Comparison of ENCODE assay signal across 8 cellular contexts in the genomic region with DNA sequence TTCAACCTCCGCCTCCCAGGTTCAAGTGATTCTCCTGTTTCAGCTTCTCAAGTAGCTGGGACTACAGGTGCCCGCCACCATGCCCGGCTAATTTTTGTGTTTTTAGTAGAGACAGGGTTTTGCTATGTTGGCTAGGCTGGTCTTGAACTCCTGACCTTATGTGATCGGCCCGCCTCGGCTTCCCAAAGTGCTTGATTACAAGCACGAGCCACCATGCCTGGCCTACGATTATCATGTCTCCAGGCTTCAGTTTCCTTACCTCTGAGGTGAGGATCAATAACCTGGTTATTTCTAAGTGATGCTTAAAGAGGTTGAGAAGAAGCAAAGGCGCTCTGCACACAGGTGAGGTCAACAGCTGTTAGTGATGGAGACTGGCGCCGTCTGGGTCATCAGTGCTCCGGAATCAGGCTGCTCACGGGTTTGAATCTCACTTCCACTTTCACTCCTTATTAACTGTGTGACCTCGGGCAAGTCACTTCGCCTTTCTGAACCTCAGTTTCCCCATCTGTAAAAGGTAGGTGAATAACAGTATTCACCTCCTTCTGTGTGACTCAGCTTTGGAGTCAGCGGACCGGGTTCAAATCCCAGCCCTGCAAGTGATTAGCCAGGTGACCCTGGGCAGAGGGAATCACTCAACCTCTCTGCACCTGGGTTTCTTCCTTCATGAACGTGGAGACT. TPM values are rescaled to one million over a fixed set of nuclear protein-coding genes. Genes with fewer than 3 reads are reported as not detected.
DNase-seq lines count a peak whose midpoint lies in the region; ATAC-seq, FAIRE-seq and TF ChIP-seq lines count a peak whose summit lies in the region.

No MANE protein-coding gene starts in this region.

- no peak for TF ChIP-seq POLR2A in H54 (IDR thresholded peaks at IDR 0.05; ENCODE audit: low read depth, low read length)

- H3K36me3 Mint-ChIP-seq in WTC11 = no peaks in the 10 kb centered on the region

- no peaks in the 10 kb centered on the region for H3K27me3 ChIP-seq in iPS-20b (ENCODE audit: insufficient read depth, low read length)

- peak overlapping the region; percentile 72 for H3K4me3 Mint-ChIP-seq in WTC11
- peak overlapping the region; percentile 82 to 84 for H3K4me3 Mint-ChIP-seq in stimulated activated naive CD8-positive, alpha-beta T cell treated with anti-CD3 and anti-CD28 coated beads, Interleukin-15, amount 100 ng/mL, for 72 hours

- no peaks in the 10 kb centered on the region for H3K36me3 ChIP-seq in iPS-20b (ENCODE audit: insufficient read depth, low read depth, low read length)

- no peaks in the 10 kb centered on the region for H3K27me3 Mint-ChIP-seq in WTC11 (ENCODE audit: low read depth)
- H3K27me3 Mint-ChIP-seq in stimulated activated naive CD8-positive, alpha-beta T cell treated with anti-CD3 and anti-CD28 coated beads, Interleukin-15, amount 100 ng/mL, for 72 hours = no peaks in the 10 kb centered on the region

- FAIRE-seq in H54 (lab: Jason Lieb, UNC) = no peak

- CTCF ChIA-PET in WTC11 (lab: Charles Lee) = interaction anchor here (0.8 to 1.1 kb wide), 2 partner anchors 10 to 171 kb away, joined by 3 to 4 read pairs; no protein-coding TSS in a partner anchor

- DNase-seq in GM12865 (ENCODE audit: low read depth) (peak; percentile 81), WTC11 (ENCODE audit: low spot score) (no peak), EL (no peak), H54 (ENCODE audit: insufficient read length, low spot score) (no peak), NCI-H1694 treated with DMSO at 0.1 percent for 48 hours (lab: John Stamatoyannopoulos, UW) (no peak)
- peak in 1 of 2 donors; percentile 21 for DNase-seq in stimulated activated naive CD8-positive, alpha-beta T cell treated with anti-CD3 and anti-CD28 coated beads, Interleukin-15, amount 100 ng/mL, for 72 hours

- peak overlapping the region; percentile 66; the same call in 1 of the 2 replicates for H3K9ac ChIP-seq in iPS-20b (ENCODE audit: low read depth, low read length)

- H3K27ac ChIP-seq in iPS-20b (ENCODE audit: low read length) = no peak overlapping the region

- POLR2A ChIA-PET in WTC11 (lab: Charles Lee) = no interaction called here

- ATAC-seq in HG02588 (IDR thresholded peaks at IDR 0.05; ENCODE audit: unreplicated experiment) = peak; percentile 26
- no peak for ATAC-seq in WTC11
- no peak for ATAC-seq in stimulated activated naive CD8-positive, alpha-beta T cell treated with anti-CD3 and anti-CD28 coated beads, Interleukin-15, amount 100 ng/mL, for 72 hours

- H3K9me3 Mint-ChIP-seq in WTC11 = no peaks in the 10 kb centered on the region
- H3K9me3 Mint-ChIP-seq in stimulated activated naive CD8-positive, alpha-beta T cell treated with anti-CD3 and anti-CD28 coated beads, Interleukin-15, amount 100 ng/mL, for 72 hours = no peaks in the 10 kb centered on the region

- H3K4me1 Mint-ChIP-seq in WTC11 = peaks cover 35% of the 10 kb centered on the region
- peaks cover 54% of the 10 kb centered on the region for H3K4me1 Mint-ChIP-seq in stimulated activated naive CD8-positive, alpha-beta T cell treated with anti-CD3 and anti-CD28 coated beads, Interleukin-15, amount 100 ng/mL, for 72 hours

- H3K4me3 ChIP-seq in GM12865 (ENCODE audit: low read depth, low read length) = peak overlapping the region; percentile 68
- H3K4me3 ChIP-seq in iPS-20b (ENCODE audit: low read length) = peak overlapping the region; percentile 73

- peaks cover 4% of the 10 kb centered on the region; the same call in 1 of the 2 replicates for H3K4me1 ChIP-seq in iPS-20b (ENCODE audit: insufficient read depth, low read length)

- H3K9me3 ChIP-seq in iPS-20b (ENCODE audit: insufficient read depth, low read depth, low read length) = no peaks in the 10 kb centered on the region

- TF ChIP-seq CTCF in GM12865 (IDR thresholded peaks at IDR 0.05; ENCODE audit: insufficient read depth, low read depth, low read length, missing control alignments) (no peak), WTC11 (IDR thresholded peaks at IDR 0.05) (no peak)

- peak overlapping the region; percentile 37; the same call in 1 of the 2 replicates for H3K27ac Mint-ChIP-seq in WTC11
- H3K27ac Mint-ChIP-seq in stimulated activated naive CD8-positive, alpha-beta T cell treated with anti-CD3 and anti-CD28 coated beads, Interleukin-15, amount 100 ng/mL, for 72 hours = peak overlapping the region; percentile 81 to 86

TF ChIP-seq in WTC11, 78 proteins besides CTCF, POLR2A, EP300 and RAD21:
- no peak for TF ChIP-seq ATF1 (CRISPR knock-in tag; IDR thresholded peaks at IDR 0.05)
- TF ChIP-seq ZNF317 (CRISPR knock-in tag; IDR thresholded peaks at IDR 0.05; ENCODE audit: borderline replicate concordance, low read depth) = no peak
- TF ChIP-seq ETV6 (CRISPR knock-in tag; IDR thresholded peaks at IDR 0.05) = no peak
- TF ChIP-seq, protein P1, sequence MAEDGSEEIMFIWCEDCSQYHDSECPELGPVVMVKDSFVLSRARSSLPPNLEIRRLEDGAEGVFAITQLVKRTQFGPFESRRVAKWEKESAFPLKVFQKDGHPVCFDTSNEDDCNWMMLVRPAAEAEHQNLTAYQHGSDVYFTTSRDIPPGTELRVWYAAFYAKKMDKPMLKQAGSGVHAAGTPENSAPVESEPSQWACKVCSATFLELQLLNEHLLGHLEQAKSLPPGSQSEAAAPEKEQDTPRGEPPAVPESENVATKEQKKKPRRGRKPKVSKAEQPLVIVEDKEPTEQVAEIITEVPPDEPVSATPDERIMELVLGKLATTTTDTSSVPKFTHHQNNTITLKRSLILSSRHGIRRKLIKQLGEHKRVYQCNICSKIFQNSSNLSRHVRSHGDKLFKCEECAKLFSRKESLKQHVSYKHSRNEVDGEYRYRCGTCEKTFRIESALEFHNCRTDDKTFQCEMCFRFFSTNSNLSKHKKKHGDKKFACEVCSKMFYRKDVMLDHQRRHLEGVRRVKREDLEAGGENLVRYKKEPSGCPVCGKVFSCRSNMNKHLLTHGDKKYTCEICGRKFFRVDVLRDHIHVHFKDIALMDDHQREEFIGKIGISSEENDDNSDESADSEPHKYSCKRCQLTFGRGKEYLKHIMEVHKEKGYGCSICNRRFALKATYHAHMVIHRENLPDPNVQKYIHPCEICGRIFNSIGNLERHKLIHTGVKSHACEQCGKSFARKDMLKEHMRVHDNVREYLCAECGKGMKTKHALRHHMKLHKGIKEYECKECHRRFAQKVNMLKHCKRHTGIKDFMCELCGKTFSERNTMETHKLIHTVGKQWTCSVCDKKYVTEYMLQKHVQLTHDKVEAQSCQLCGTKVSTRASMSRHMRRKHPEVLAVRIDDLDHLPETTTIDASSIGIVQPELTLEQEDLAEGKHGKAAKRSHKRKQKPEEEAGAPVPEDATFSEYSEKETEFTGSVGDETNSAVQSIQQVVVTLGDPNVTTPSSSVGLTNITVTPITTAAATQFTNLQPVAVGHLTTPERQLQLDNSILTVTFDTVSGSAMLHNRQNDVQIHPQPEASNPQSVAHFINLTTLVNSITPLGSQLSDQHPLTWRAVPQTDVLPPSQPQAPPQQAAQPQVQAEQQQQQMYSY (CRISPR knock-in tag; IDR thresholded peaks at IDR 0.05) = no peak
- TF ChIP-seq, protein P2, sequence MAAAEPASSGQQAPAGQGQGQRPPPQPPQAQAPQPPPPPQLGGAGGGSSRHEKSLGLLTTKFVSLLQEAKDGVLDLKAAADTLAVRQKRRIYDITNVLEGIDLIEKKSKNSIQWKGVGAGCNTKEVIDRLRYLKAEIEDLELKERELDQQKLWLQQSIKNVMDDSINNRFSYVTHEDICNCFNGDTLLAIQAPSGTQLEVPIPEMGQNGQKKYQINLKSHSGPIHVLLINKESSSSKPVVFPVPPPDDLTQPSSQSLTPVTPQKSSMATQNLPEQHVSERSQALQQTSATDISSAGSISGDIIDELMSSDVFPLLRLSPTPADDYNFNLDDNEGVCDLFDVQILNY (CRISPR knock-in tag; IDR thresholded peaks at IDR 0.05) = no peak

RNA-seq across cellular contexts. Expression of a gene that starts 0.7 kb away (rescaled TPM):
- 61.9 to 64.9 TPM (median 63.9 TPM) in 3 replicates for total RNA-seq in WTC11 (2021)
